Comparison of ENCODE assay signal across 24 cellular contexts in genomic region chr3:50493086-50493485, GRCh38. TPM values are rescaled to one million over a fixed set of nuclear protein-coding genes. Genes with fewer than 3 reads are reported as not detected.
"Had no signal": no experiment of that assay in that cellular context is flagged by ENCODE, and none has a peak within 500 bp of the region (broad histone marks: within the 10 kb centered on the region; RNA-seq: fewer than 3 reads in every experiment).

No MANE protein-coding gene starts in this region.

- H3K27me3 ChIP-seq: breast epithelium, right atrium auricular region, testis, transverse colon had no signal

- H3K27ac Mint-ChIP-seq: activated B cell treated with CpG ODN at 0.5 μM for 24 hours; activated CD4-positive, alpha-beta T cell treated with anti-CD3 and anti-CD28 coated beads for 36 hours; activated T-cell treated with anti-CD3 and anti-CD28 coated beads, Interleukin-2, amount 50 U/mL, for 72 hours; memory B cell had no signal

- H3K4me1 ChIP-seq: breast epithelium, testis, transverse colon had no signal

- DNase-seq: activated B cell treated with CpG ODN at 0.5 μM for 24 hours; activated CD4-positive, alpha-beta T cell treated with anti-CD3 and anti-CD28 coated beads for 36 hours; activated naive CD4-positive, alpha-beta T cell; activated T-cell treated with anti-CD3 and anti-CD28 coated beads for 4 hours; activated T-cell treated with anti-CD3 and anti-CD28 coated beads, Interleukin-2, amount 50 U/mL, for 72 hours; central memory CD4-positive, alpha-beta T cell; head of caudate nucleus; hypothalamus; midbrain; naive thymus-derived CD4-positive, alpha-beta T cell; occipital lobe; stimulated activated CD4-positive, alpha-beta T cell treated with anti-CD3 and anti-CD28 coated beads, Interleukin-15, amount 100 ng/mL, for 24 hours; stimulated activated CD4-positive, alpha-beta T cell treated with anti-CD3 and anti-CD28 coated beads, Interleukin-2, amount 100 ng/mL, for 24 hours; stimulated activated naive CD4-positive, alpha-beta T cell; testis; transverse colon had no signal

- H3K9me3 Mint-ChIP-seq: activated naive CD4-positive, alpha-beta T cell treated with anti-CD3 and anti-CD28 coated beads, Interleukin-2, amount 50 U/mL, for 72 hours; activated T-cell treated with anti-CD3 and anti-CD28 coated beads, Interleukin-2, amount 50 U/mL, for 72 hours; naive thymus-derived CD4-positive, alpha-beta T cell had no signal

- H3K36me3 ChIP-seq: breast epithelium, right atrium auricular region, transverse colon had no signal

- H3K27ac ChIP-seq: breast epithelium, right atrium auricular region, testis, transverse colon had no signal

- ATAC-seq: activated CD4-positive, alpha-beta T cell treated with anti-CD3 and anti-CD28 coated beads for 36 hours; activated naive CD4-positive, alpha-beta T cell treated with anti-CD3 and anti-CD28 coated beads, Interleukin-2, amount 50 U/mL, for 72 hours; activated T-cell treated with anti-CD3 and anti-CD28 coated beads, Interleukin-2, amount 50 U/mL, for 72 hours; naive thymus-derived CD4-positive, alpha-beta T cell had no signal

- H3K4me3 Mint-ChIP-seq: activated B cell treated with CpG ODN at 0.5 μM for 24 hours; activated CD4-positive, alpha-beta T cell treated with anti-CD3 and anti-CD28 coated beads for 36 hours; activated T-cell treated with anti-CD3 and anti-CD28 coated beads, Interleukin-2, amount 50 U/mL, for 72 hours; memory B cell had no signal

- H3K4me1 Mint-ChIP-seq: activated B cell treated with CpG ODN at 0.5 μM for 24 hours, memory B cell had no signal

- H3K36me3 Mint-ChIP-seq: activated naive CD4-positive, alpha-beta T cell treated with anti-CD3 and anti-CD28 coated beads, Interleukin-2, amount 50 U/mL, for 72 hours; memory B cell; naive thymus-derived CD4-positive, alpha-beta T cell had no signal

- H3K4me3 ChIP-seq: breast epithelium, right atrium auricular region, testis, transverse colon had no signal

- H3K9me3 ChIP-seq: breast epithelium, right atrium auricular region, testis, transverse colon had no signal

- H3K27me3 Mint-ChIP-seq: activated CD4-positive, alpha-beta T cell treated with anti-CD3 and anti-CD28 coated beads for 36 hours had no signal

RNA-seq across cellular contexts. Expression of gene CACNA2D2, which starts 10.3 kb away (rescaled TPM):
- total RNA-seq: endothelial cell of umbilical vein, fibroblast of lung, fibroblast of villous mesenchyme, pulmonary artery endothelial cell had no signal
